In the genomic region with DNA sequence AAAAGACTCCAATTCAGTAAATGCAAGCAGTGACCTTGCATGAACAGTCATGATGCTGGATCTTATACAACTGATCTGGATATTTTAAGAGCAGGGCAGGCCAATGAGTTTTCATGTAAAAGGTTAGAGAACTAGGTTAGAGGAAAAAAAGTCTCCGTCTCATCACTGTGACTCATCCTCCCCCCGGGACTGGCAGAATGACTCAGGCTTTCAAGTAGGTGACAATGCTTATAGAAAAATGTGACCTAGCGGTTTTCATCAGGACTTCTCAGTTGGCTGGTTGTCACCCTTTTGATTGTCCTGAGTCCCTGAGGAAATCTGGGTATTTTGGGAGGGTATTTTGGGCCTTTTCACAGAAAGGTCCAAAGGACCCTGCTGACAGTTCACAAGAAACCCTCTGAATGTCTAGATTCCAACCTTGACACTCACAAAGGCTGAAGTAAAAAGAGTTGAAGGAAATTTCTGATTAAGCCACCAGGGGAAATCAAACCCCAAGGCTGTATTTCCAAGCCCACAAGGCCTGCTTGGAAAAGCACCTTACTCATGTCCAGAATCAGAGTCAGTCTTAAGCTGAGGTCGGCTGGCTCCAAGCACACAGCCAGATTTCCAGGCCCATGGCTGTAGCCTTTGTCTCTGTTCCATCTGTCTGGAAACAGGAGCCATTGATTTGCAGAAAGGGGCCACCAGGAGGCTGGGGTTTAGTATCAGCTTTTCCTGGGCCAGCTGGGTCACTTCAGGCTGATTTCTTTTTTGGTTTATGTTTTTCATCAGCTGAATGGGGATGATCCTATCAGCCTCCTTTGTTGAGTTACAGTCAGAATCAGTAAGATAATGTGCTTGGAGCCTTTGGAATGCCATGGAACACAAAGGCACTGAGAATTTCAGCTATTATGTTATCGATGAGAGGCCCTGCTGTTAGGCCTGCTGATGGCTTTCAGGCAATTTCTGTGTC, we compare ENCODE assay signal across 8 cellular contexts.
A peak's percentile ranks its signal among the peaks of the same experiment; 100 is the strongest.
DNase-seq lines count a peak whose midpoint lies in the region; ATAC-seq and TF ChIP-seq lines count a peak whose summit lies in the region.

No MANE protein-coding gene starts in this region.

- H3K4me1 ChIP-seq in skeletal muscle tissue (ENCODE audit: control insufficient read depth in 3 of 3, insufficient read depth in 3 of 3, low read length in 3 of 3), result peaks cover 0 to 7% (median 4%) of the 10 kb centered on the region in 3 donors

- no peaks in the 10 kb centered on the region for H3K9me3 ChIP-seq in skeletal muscle tissue (ENCODE audit: control insufficient read depth in 3 of 3, low read length in 3 of 3)

- DNase-seq in AG10803 (ENCODE audit: low read depth) (peak; percentile 88), SKM-1 treated with dmso at 0.1 percent for 144 hours (lab: John Stamatoyannopoulos, UW; ENCODE audit: unreplicated experiment) (peak; percentile 28), fibroblast of the conjunctiva (ENCODE audit: low read depth) (peak; percentile 70), occipital lobe (lab: John Stamatoyannopoulos, UW) (no peak), NCI-H2081 (lab: John Stamatoyannopoulos, UW) (no peak)

- TF ChIP-seq CTCF in AG10803 (conservative IDR thresholded peaks at IDR 0.05; ENCODE audit: low read length), result peak; percentile 56

- peak overlapping the region; percentile 70 for H3K27ac ChIP-seq in skeletal muscle tissue (ENCODE audit: low read depth, low read length)

- no peak overlapping the region for H3K9ac ChIP-seq in skeletal muscle tissue (ENCODE audit: low read depth in 1 of 3, low read length in 3 of 3)

- no peaks in the 10 kb centered on the region for H3K36me3 ChIP-seq in skeletal muscle tissue (ENCODE audit: control insufficient read depth in 3 of 3, insufficient read depth in 3 of 3, low read length in 3 of 3)

- ATAC-seq in GM19023 (IDR thresholded peaks at IDR 0.05; ENCODE audit: unreplicated experiment) (peak; percentile 87), HG03139 (IDR thresholded peaks at IDR 0.05; ENCODE audit: unreplicated experiment) (peak; percentile 77)

- no peaks in the 10 kb centered on the region for H3K27me3 ChIP-seq in skeletal muscle tissue (ENCODE audit: control insufficient read depth in 3 of 3, insufficient read depth in 3 of 3, low read length in 3 of 3)

- no peak overlapping the region for H3K4me3 ChIP-seq in AG10803 (ENCODE audit: low read length)
- no peak overlapping the region for H3K4me3 ChIP-seq in skeletal muscle tissue (ENCODE audit: low read length in 3 of 3)

Comparison
In these comparisons a context has a peak if more than half of its experiments do, and no peak if none do; other contexts are left out.
1. DNase-seq: peak in AG10803 (single experiment), SKM-1 treated with dmso at 0.1 percent for 144 hours (single experiment) and fibroblast of the conjunctiva (single experiment); none in occipital lobe (single experiment) and NCI-H2081 (0 of 2).